In genomic region chr2:65320042-65320711, GRCh38 we compare ENCODE assay signal across 8 cellular contexts.
DNase-seq lines count a peak whose midpoint lies in the region; ATAC-seq, FAIRE-seq and TF ChIP-seq lines count a peak whose summit lies in the region.

No MANE protein-coding gene starts in this region.

- H3K36me3 ChIP-seq in OCI-LY1 (ENCODE audit: insufficient read depth, low read length), result peaks cover 32% of the 10 kb centered on the region
- no peaks in the 10 kb centered on the region for H3K36me3 ChIP-seq in H1 (ENCODE audit: control insufficient read depth in 2 of 4, insufficient read depth in 4 of 4, low read length in 3 of 4)

- 84% methylated on average over 9 of the region's 9 CpGs; no CpG with 5 or more reads in 1 of the 2 experiments for WGBS in H1 (ENCODE audit: extremely low coverage in 1 of 2, insufficient coverage in 1 of 2, insufficient read length in 1 of 2, insufficient replicate concordance in 2 of 2, low coverage in 1 of 2, low lambda C conversion rate in 2 of 2, missing lambda C conversion rate in 1 of 2), 2 experiments

- no peak overlapping the region for H2BK120ac ChIP-seq in H1 (replicated peaks; ENCODE audit: low read depth, low read length)

- no peak overlapping the region for H2BK15ac ChIP-seq in H1 (ENCODE audit: low read length)

- no peak overlapping the region for H3K23ac ChIP-seq in H1 (ENCODE audit: insufficient read length)

- H3K27ac ChIP-seq in OCI-LY1 (ENCODE audit: low read depth, low read length, poor library complexity, severe bottlenecking) (peak overlapping the region; percentile 36), H1 (ENCODE audit: low read depth, low read length) (no peak overlapping the region)

- no peak overlapping the region for H2BK20ac ChIP-seq in H1 (ENCODE audit: low read length)

- no peak overlapping the region for H3K18ac ChIP-seq in H1 (ENCODE audit: extremely low read depth, low read length)

- no peak overlapping the region for H4K91ac ChIP-seq in H1 (replicated peaks; ENCODE audit: insufficient read length, low read length)

- CTCF ChIA-PET in H1 (lab: Charles Lee; ENCODE audit: partially characterized antibody), result interaction anchor here (0.6 to 3.9 kb wide), 21 partner anchors 9 to 236 kb away, joined by 3 to 14 read pairs (median 3); no protein-coding TSS in a partner anchor

- no peak overlapping the region for H3K56ac ChIP-seq in H1 (replicated peaks; ENCODE audit: insufficient read length, low read depth, low read length)

- peak; percentile 32; the same call in 1 of the 2 replicates for TF ChIP-seq CTCF in OCI-LY1 (IDR thresholded peaks at IDR 0.05; ENCODE audit: low read length)
- peak; percentile 36 to 69 (median 69) for TF ChIP-seq CTCF in H1 (IDR thresholded peaks at IDR 0.05; ENCODE audit: control extremely low read depth in 1 of 3, insufficient read depth in 1 of 3, low read depth in 1 of 3, low read length in 3 of 3)
- peak; percentile 62 for TF ChIP-seq CTCF in retinal pigment epithelial cell (conservative IDR thresholded peaks at IDR 0.05; ENCODE audit: low read depth, low read length)

- no peaks in the 10 kb centered on the region for H3K79me2 ChIP-seq in OCI-LY1 (ENCODE audit: insufficient read depth, low read length)
- H3K79me2 ChIP-seq in H1 (ENCODE audit: control insufficient read depth in 1 of 2, insufficient read depth in 2 of 2, low read length in 2 of 2), result no peaks in the 10 kb centered on the region

- H3K4me1 ChIP-seq in OCI-LY1 (ENCODE audit: insufficient read depth, low read length, severe bottlenecking) (peaks cover 35% of the 10 kb centered on the region), H1 (replicated peaks in 1 of 4; ENCODE audit: control insufficient read depth in 3 of 4, insufficient read depth in 4 of 4, low read length in 3 of 4) (no peaks in the 10 kb centered on the region)

- no peak overlapping the region for H2BK5ac ChIP-seq in H1 (ENCODE audit: low read depth, low read length)

- H4K5ac ChIP-seq in H1 (ENCODE audit: insufficient read length, low read depth, low read length), result no peak overlapping the region

- DNase-seq in stimulated activated CD4-positive, alpha-beta T cell treated with anti-CD3 and anti-CD28 coated beads, Interleukin-15, amount 100 ng/mL, for 24 hours, result peak; percentile 31
- DNase-seq in stimulated activated CD4-positive, alpha-beta T cell treated with anti-CD3 and anti-CD28 coated beads, Interleukin-4, amount 100 ng/mL, for 4 hours, result no peak
- DNase-seq in H1 (ENCODE audit: low read depth in 1 of 2, low spot score in 2 of 2) (no peak), retinal pigment epithelial cell (ENCODE audit: low read depth) (peak; percentile 84), SKM-1 treated with dmso at 0.1 percent for 144 hours (lab: John Stamatoyannopoulos, UW; ENCODE audit: unreplicated experiment) (no peak), NCI-H524 (lab: John Stamatoyannopoulos, UW) (no peak)

- no peak overlapping the region for H2BK12ac ChIP-seq in H1 (ENCODE audit: low read depth, low read length)

- no peak for TF ChIP-seq EP300 in H1 (IDR thresholded peaks at IDR 0.05; ENCODE audit: borderline replicate concordance in 1 of 2, low read depth in 2 of 2, low read length in 2 of 2)

- no peak for TF ChIP-seq POLR2A in H1 (IDR thresholded peaks at IDR 0.05; ENCODE audit: control extremely low read depth in 1 of 2, low read depth in 2 of 2, low read length in 2 of 2)

- no peak overlapping the region for H4K8ac ChIP-seq in H1 (ENCODE audit: extremely low read depth, insufficient read depth, low read length)

- POLR2A ChIA-PET in H1 (lab: Charles Lee; ENCODE audit: partially characterized antibody), result no interaction called here

- H3K27me3 ChIP-seq in OCI-LY1 (ENCODE audit: insufficient read depth, low read length) (no peaks in the 10 kb centered on the region), H1 (replicated peaks in 1 of 4; ENCODE audit: control insufficient read depth in 3 of 4, extremely low read depth in 1 of 4, insufficient read depth in 3 of 4, low read length in 3 of 4) (no peaks in the 10 kb centered on the region)

- H3K9ac ChIP-seq in OCI-LY1 (ENCODE audit: low read length) (no peak overlapping the region), H1 (replicated peaks in 1 of 4; ENCODE audit: extremely low read depth in 1 of 4, low read depth in 3 of 4, low read length in 3 of 4) (no peak overlapping the region)

- peak; percentile 16 to 43; a peak in 3 of 4 replicates for TF ChIP-seq RAD21 in H1 (IDR thresholded peaks at IDR 0.05 in 1 of 2, conservative IDR thresholded peaks at IDR 0.05 in 1 of 2; ENCODE audit: low read depth in 2 of 2, low read length in 2 of 2)

- H3K4me2 ChIP-seq in OCI-LY1 (ENCODE audit: low read length), result no peak overlapping the region
- H3K4me2 ChIP-seq in H1 (ENCODE audit: insufficient read depth in 1 of 2, low read depth in 2 of 2, low read length in 2 of 2), result no peak overlapping the region

- no peaks in the 10 kb centered on the region for H3K23me2 ChIP-seq in H1 (ENCODE audit: low read depth, low read length)

- H4K20me1 ChIP-seq in OCI-LY1 (ENCODE audit: insufficient read depth, low read length) (no peaks in the 10 kb centered on the region), H1 (replicated peaks in 1 of 2; ENCODE audit: control insufficient read depth in 1 of 2, insufficient read depth in 2 of 2, low read length in 2 of 2) (peaks cover 0 to 6% of the 10 kb centered on the region in 2 experiments)

- H3K4ac ChIP-seq in H1 (replicated peaks; ENCODE audit: insufficient read length, low read depth, low read length), result no peak overlapping the region

- peak; percentile 87 for ATAC-seq in HG02610 (IDR thresholded peaks at IDR 0.05; ENCODE audit: unreplicated experiment)

- no peak overlapping the region for H2AK5ac ChIP-seq in H1 (ENCODE audit: low read depth, low read length)

- H2AFZ ChIP-seq in OCI-LY1 (ENCODE audit: low read length) (no peak overlapping the region), H1 (ENCODE audit: low read length) (no peak overlapping the region)

- no peaks in the 10 kb centered on the region; the same call in 1 of the 2 replicates for H3K79me1 ChIP-seq in H1 (ENCODE audit: low read depth, low read length)

- H3K9me3 ChIP-seq in OCI-LY1 (ENCODE audit: low read length) (no peaks in the 10 kb centered on the region), H1 (ENCODE audit: insufficient read depth in 2 of 2, low read depth in 1 of 2, low read length in 1 of 2) (no peaks in the 10 kb centered on the region)

- H3K14ac ChIP-seq in H1 (ENCODE audit: insufficient read length), result no peak overlapping the region

- H3K9me2 ChIP-seq in OCI-LY1 (ENCODE audit: low read depth, low read length), result no peaks in the 10 kb centered on the region

- FAIRE-seq in H1 (lab: Jason Lieb, UNC), result no peak

- H3K4me3 ChIP-seq in OCI-LY1 (ENCODE audit: low read depth, low read length, poor library complexity, severe bottlenecking) (no peak overlapping the region), H1 (ENCODE audit: extremely low read depth in 1 of 4, insufficient read depth in 2 of 4, low read depth in 3 of 4, low read length in 4 of 4) (no peak overlapping the region), retinal pigment epithelial cell (ENCODE audit: low read length) (peak overlapping the region; percentile 3)

- no peaks in the 10 kb centered on the region for H3F3A ChIP-seq in OCI-LY1 (ENCODE audit: insufficient read depth, low read length)

TF ChIP-seq in H1, 55 proteins besides CTCF, POLR2A, EP300 and RAD21:
- no peak for TF ChIP-seq CHD1 (IDR thresholded peaks at IDR 0.05; ENCODE audit: low read depth, low read length)

Comparison
In these comparisons a context has a peak if more than half of its experiments do, and no peak if none do; other contexts are left out.
1. DNase-seq: peak in stimulated activated CD4-positive, alpha-beta T cell treated with anti-CD3 and anti-CD28 coated beads, Interleukin-15, amount 100 ng/mL, for 24 hours (single experiment) and retinal pigment epithelial cell (single experiment); none in stimulated activated CD4-positive, alpha-beta T cell treated with anti-CD3 and anti-CD28 coated beads, Interleukin-4, amount 100 ng/mL, for 4 hours (0 of 2), H1 (0 of 2), SKM-1 treated with dmso at 0.1 percent for 144 hours (single experiment) and NCI-H524 (0 of 2).
2. Peak in every context shown above with its lines, with median percentiles within 50 percentile points of each other: CTCF ChIP-seq.